ENCODE assay signal across 7 cellular contexts in the genomic region with DNA sequence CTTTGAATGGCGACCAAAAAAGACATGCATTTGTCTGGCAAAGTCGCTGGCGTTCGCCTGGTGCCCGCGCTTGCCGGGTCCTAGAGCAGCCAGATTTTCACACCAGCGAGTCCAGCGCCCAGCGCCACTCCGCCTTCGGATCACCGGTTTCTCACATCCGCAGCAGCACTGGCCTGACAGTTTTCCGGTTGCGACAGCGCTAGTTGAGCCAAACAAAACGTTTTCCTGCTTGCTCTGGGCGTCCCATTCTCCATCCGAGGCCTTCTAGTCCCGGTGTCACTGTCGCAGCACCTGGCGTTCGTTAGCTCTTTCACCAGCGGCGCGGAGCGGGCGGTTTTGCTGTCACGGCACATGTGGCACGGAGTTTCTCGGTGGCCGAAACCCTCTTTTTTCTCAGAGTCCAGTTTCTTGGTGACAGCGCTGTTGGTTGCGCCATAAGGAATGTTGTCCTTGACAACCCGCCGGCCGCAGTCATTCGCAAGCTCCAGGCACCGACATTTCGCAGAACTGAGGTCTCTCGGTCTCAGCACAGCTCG. TPM values are rescaled to one million over a fixed set of nuclear protein-coding genes. Genes with fewer than 3 reads are reported as not detected.
DNase-seq lines count a peak whose midpoint lies in the region; ATAC-seq, FAIRE-seq and TF ChIP-seq lines count a peak whose summit lies in the region.

No MANE protein-coding gene starts in this region.

- no peak overlapping the region for H2AFZ ChIP-seq in endothelial cell of umbilical vein (ENCODE audit: low read depth, low read length)

- TF ChIP-seq CTCF in endothelial cell of umbilical vein (IDR thresholded peaks at IDR 0.05; ENCODE audit: extremely low read depth in 1 of 2, insufficient read depth in 1 of 2, low read depth in 1 of 2, low read length in 2 of 2), result no peak

- intact Hi-C loops in endothelial cell of umbilical vein (cut with micrococcal nuclease), result no loop called here

- H3K9me3 ChIP-seq in endothelial cell of umbilical vein (replicated peaks; ENCODE audit: control insufficient read depth, insufficient read depth, low read length), result no peaks in the 10 kb centered on the region
- H3K9me3 ChIP-seq in mucosa of rectum (ENCODE audit: control insufficient read depth in 2 of 2, low read length in 2 of 2), result no peaks in the 10 kb centered on the region

- no peaks in the 10 kb centered on the region for H3K9me1 ChIP-seq in endothelial cell of umbilical vein (replicated peaks; ENCODE audit: control insufficient read depth, extremely low read depth, insufficient read depth, low read length)

- H3K4me3 ChIP-seq in endothelial cell of umbilical vein (replicated peaks in 1 of 3; ENCODE audit: insufficient read depth in 1 of 3, low read depth in 1 of 3, low read length in 3 of 3) (peak overlapping the region; percentile 63 to 92 (median 78)), mucosa of rectum (ENCODE audit: low read length in 2 of 2) (peak overlapping the region; percentile 68 to 80)

- no peaks in the 10 kb centered on the region for H4K20me1 ChIP-seq in endothelial cell of umbilical vein (replicated peaks; ENCODE audit: control insufficient read depth, extremely low read depth, insufficient read depth, low read length)

- no peaks in the 10 kb centered on the region for H3K36me3 ChIP-seq in endothelial cell of umbilical vein (ENCODE audit: control insufficient read depth in 2 of 2, extremely low read depth in 1 of 2, insufficient read depth in 2 of 2, low read length in 2 of 2)
- no peaks in the 10 kb centered on the region for H3K36me3 ChIP-seq in mucosa of rectum (ENCODE audit: control insufficient read depth in 2 of 2, insufficient read depth in 2 of 2, low read length in 2 of 2)

- H3K4me1 ChIP-seq in endothelial cell of umbilical vein (ENCODE audit: control insufficient read depth, extremely low read depth, insufficient read depth, low read length) (peaks cover 43% of the 10 kb centered on the region), mucosa of rectum (ENCODE audit: control insufficient read depth in 2 of 2, insufficient read depth in 2 of 2, low read length in 2 of 2) (peaks cover 11 to 14% of the 10 kb centered on the region in 2 donors)

- peak overlapping the region; percentile 86 for H3K9ac ChIP-seq in endothelial cell of umbilical vein (replicated peaks; ENCODE audit: extremely low read depth, insufficient read depth, low read length)
- peak overlapping the region; percentile 72 to 81 for H3K9ac ChIP-seq in mucosa of rectum (ENCODE audit: low read depth in 1 of 2, low read length in 2 of 2)

- TF ChIP-seq POLR2A in endothelial cell of umbilical vein (IDR thresholded peaks at IDR 0.05; ENCODE audit: low read depth, low read length), result peak; percentile 87

- CTCF ChIA-PET in endothelial cell of umbilical vein (lab: Charles Lee), result interaction anchor here (1.0 to 10.0 kb wide), 8 partner anchors 9 to 81 kb away, joined by 3 to 175 read pairs (median 29); a partner anchor contains a TSS

- dilution Hi-C loops in endothelial cell of umbilical vein (cut with MboI; ENCODE audit: extremely low pct_ligation_motif_present, low sequenced_read_pairs), result no loop called here

- FAIRE-seq in endothelial cell of umbilical vein (lab: Jason Lieb, UNC), result peak; percentile 28

- ATAC-seq in GM18868 (IDR thresholded peaks at IDR 0.05; ENCODE audit: unreplicated experiment) (peak; percentile 43), HG03045 (IDR thresholded peaks at IDR 0.05; ENCODE audit: unreplicated experiment) (peak; percentile 39)

- peaks cover 67% of the 10 kb centered on the region for H3K79me2 ChIP-seq in endothelial cell of umbilical vein (ENCODE audit: control insufficient read depth, insufficient read depth, low read length)

- POLR2A ChIA-PET in endothelial cell of umbilical vein (lab: Charles Lee), result interaction anchor here (0.9 to 4.4 kb wide), 4 partner anchors 38 to 80 kb away, joined by 3 to 22 read pairs (median 3); no protein-coding TSS in a partner anchor

- DNase-seq in NCI-H345 treated with DMSO at 0.1 percent for 48 hours (lab: John Stamatoyannopoulos, UW; ENCODE audit: unreplicated experiment) (peak; percentile 63), endothelial cell of umbilical vein (ENCODE audit: low read depth, low spot score) (peak; percentile 88)
- DNase-seq in activated CD8-positive, alpha-beta memory T cell treated with anti-CD3 and anti-CD28 coated beads for 1 hour (ENCODE audit: extremely low read depth in 1 of 2, low read depth in 1 of 2), result peak; percentile 44 to 51
- peak; percentile 81 for DNase-seq in stimulated activated CD8-positive, alpha-beta memory T cell treated with anti-CD3 and anti-CD28 coated beads, Interleukin-4, amount 100 ng/mL, for 48 hours

- H3K27ac ChIP-seq in endothelial cell of umbilical vein (ENCODE audit: insufficient read depth, low read depth, low read length) (peak overlapping the region; percentile 98), mucosa of rectum (ENCODE audit: low read depth in 2 of 2, low read length in 2 of 2) (peak overlapping the region; percentile 89 to 96)

- TSS peak; percentile 37 for BruUV-seq in endothelial cell of umbilical vein (replicated peaks; lab: Mats Ljungman, UMichigan)

- H3K4me2 ChIP-seq in endothelial cell of umbilical vein (ENCODE audit: insufficient read depth, low read length), result peak overlapping the region; percentile 99

- H3K27me3 ChIP-seq in endothelial cell of umbilical vein (ENCODE audit: control insufficient read depth in 2 of 2, insufficient read depth in 2 of 2, low read length in 2 of 2) (no peaks in the 10 kb centered on the region), mucosa of rectum (ENCODE audit: control insufficient read depth in 2 of 2, insufficient read depth in 2 of 2, low read length in 2 of 2) (peaks cover 25 to 37% of the 10 kb centered on the region in 2 donors)

TF ChIP-seq in endothelial cell of umbilical vein, 7 proteins besides CTCF, POLR2A, EP300 and RAD21:
- TF ChIP-seq, protein P1, sequence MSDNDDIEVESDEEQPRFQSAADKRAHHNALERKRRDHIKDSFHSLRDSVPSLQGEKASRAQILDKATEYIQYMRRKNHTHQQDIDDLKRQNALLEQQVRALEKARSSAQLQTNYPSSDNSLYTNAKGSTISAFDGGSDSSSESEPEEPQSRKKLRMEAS (IDR thresholded peaks at IDR 0.05; ENCODE audit: insufficient read depth, insufficient read length), result no peak
- peak; percentile 15 for TF ChIP-seq FOS (IDR thresholded peaks at IDR 0.05; ENCODE audit: borderline replicate concordance, insufficient read depth, low read length)
- TF ChIP-seq POLR2AphosphoS5 (IDR thresholded peaks at IDR 0.05; ENCODE audit: insufficient read depth, low read depth, low read length), result peak; percentile 62

RNA-seq across cellular contexts. Expression of a gene that starts 48.0 kb away (rescaled TPM):
- total RNA-seq in endothelial cell of umbilical vein, result 6.6 and 8.1 TPM in 2 replicates
- polyA plus RNA-seq in endothelial cell of umbilical vein, result 10.4 and 11.1 TPM in 2 replicates
- polyA plus RNA-seq in endothelial cell of umbilical vein (2011; cell fraction: cytosol; rRNA removed), result 8.6 and 9.1 TPM in 2 replicates
- 6.8 and 7.3 TPM in 2 replicates for polyA plus RNA-seq in endothelial cell of umbilical vein (2011; cell fraction: nucleus; rRNA removed)
- polyA plus RNA-seq in endothelial cell of umbilical vein (2012), result 3.9 and 4.3 TPM in 2 replicates
- polyA minus RNA-seq in endothelial cell of umbilical vein, result 7.2 and 7.3 TPM in 2 replicates
- 1.2 TPM for polyA minus RNA-seq in endothelial cell of umbilical vein (2011; cell fraction: cytosol; rRNA and poly(A)+ RNA removed)
- 12.9 and 14.0 TPM in 2 replicates for polyA minus RNA-seq in endothelial cell of umbilical vein (2011; cell fraction: nucleus; rRNA and poly(A)+ RNA removed)

Comparison
In these comparisons a context has a peak if more than half of its experiments do, and no peak if none do; other contexts are left out.
1. Peak in every context shown above with its lines: DNase-seq, ATAC-seq, H3K4me3 ChIP-seq and H3K27ac ChIP-seq.